ENCODE assay signal across 10 cellular contexts in the genomic region with DNA sequence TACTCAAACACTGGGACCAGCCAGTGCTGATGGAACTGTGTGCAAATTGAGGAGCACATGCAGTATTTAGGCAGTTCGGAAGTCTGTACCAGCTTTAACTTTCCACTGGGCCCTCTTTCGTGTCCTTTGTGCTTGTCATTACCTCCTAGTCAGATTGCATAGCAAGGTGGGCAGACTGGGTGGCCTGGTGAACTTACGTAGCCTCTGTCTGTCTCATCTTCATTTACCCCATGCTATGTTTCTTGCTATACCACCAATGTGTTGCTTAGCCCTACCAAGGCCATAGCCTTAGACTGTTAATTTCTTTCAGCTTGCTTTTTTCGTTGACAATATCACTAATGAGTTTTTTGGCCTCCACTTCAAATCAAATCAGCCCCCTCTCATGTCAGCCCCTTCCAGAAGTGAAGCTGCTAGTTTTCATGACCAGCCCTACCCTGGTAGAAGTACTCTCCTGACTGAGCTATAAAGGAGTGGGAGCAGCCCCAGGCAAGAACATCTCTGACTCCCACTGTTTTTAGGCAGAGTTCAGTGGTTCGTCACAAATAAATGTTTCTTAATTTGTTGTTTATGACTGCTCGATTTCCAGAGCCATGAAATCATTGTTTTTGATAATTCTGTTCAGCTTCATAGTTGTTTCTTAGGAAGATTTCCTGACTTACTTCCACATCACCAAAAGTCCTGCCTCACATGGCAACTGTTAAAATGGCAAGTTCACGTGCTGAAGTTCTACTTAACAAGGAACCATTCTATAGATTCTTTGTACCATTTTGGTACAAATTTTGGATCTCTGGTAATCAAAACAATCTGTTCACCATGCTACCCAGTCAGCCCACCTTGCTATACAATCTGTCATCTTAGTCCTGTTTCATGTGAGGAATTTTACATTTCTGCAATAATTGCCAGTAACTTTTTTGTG. TPM values are rescaled to one million over a fixed set of nuclear protein-coding genes. Genes with fewer than 3 reads are reported as not detected.
DNase-seq lines count a peak whose midpoint lies in the region; ATAC-seq lines count a peak whose summit lies in the region.
"Had no signal": no experiment of that assay in that cellular context is flagged by ENCODE, and none has a peak within 500 bp of the region (broad histone marks: within the 10 kb centered on the region; RNA-seq: fewer than 3 reads in every experiment).

No MANE protein-coding gene starts in this region.

- peaks cover 2% of the 10 kb centered on the region for H3K9me3 Mint-ChIP-seq in activated CD8-positive, alpha-beta memory T cell treated with anti-CD3 and anti-CD28 coated beads, Interleukin-2, amount 10 ng/mL, durations not matched to agents 7 days and 5 days (ENCODE audit: low read depth)

- peaks cover 54% of the 10 kb centered on the region for H3K4me1 Mint-ChIP-seq in activated CD8-positive, alpha-beta memory T cell treated with anti-CD3 and anti-CD28 coated beads, Interleukin-2, amount 10 ng/mL, durations not matched to agents 7 days and 5 days

- CTCF ChIA-PET in activated CD8-positive, alpha-beta memory T cell treated with anti-CD3 and anti-CD28 coated beads, Interleukin-2, amount 10 ng/mL, durations not matched to agents 7 days and 5 days (lab: Charles Lee): interaction anchor here (0.6 to 2.7 kb wide), 6 partner anchors 11 to 992 kb away, joined by 3 to 18 read pairs (median 4); a partner anchor contains a TSS

- no peaks in the 10 kb centered on the region for H3K36me3 ChIP-seq in endocrine pancreas (ENCODE audit: control insufficient read depth, insufficient read depth, low read length)
- H3K36me3 ChIP-seq: uterus had no signal

- no peak for DNase-seq in activated CD8-positive, alpha-beta memory T cell treated with anti-CD3 and anti-CD28 coated beads, Interleukin-2, amount 10 ng/mL, durations not matched to agents 7 days and 5 days
- DNase-seq in activated CD8-positive, alpha-beta memory T cell treated with anti-CD3 and anti-CD28 coated beads for 24 hours: no peak
- DNase-seq in OCI-M1 (lab: John Stamatoyannopoulos, UW) (peak; percentile 71), skeletal muscle cell (ENCODE audit: low read depth) (no peak), left colon (no peak)
- DNase-seq: NCI-H226, uterus had no signal

- H3K9ac ChIP-seq in endocrine pancreas (ENCODE audit: control insufficient read depth, insufficient read depth, low read length): peak overlapping the region; percentile 13

- H3K4me3 ChIP-seq in endocrine pancreas (ENCODE audit: control insufficient read depth, insufficient read depth, low read length): peak overlapping the region; percentile 99
- H3K4me3 ChIP-seq in skeletal muscle cell (ENCODE audit: low read depth, low read length): peak overlapping the region; percentile 35
- H3K4me3 ChIP-seq: uterus had no signal

- H3K27me3 Mint-ChIP-seq in activated CD8-positive, alpha-beta memory T cell treated with anti-CD3 and anti-CD28 coated beads, Interleukin-2, amount 10 ng/mL, durations not matched to agents 7 days and 5 days: no peaks in the 10 kb centered on the region

- H3K27ac Mint-ChIP-seq in activated CD8-positive, alpha-beta memory T cell treated with anti-CD3 and anti-CD28 coated beads, Interleukin-2, amount 10 ng/mL, durations not matched to agents 7 days and 5 days: peak overlapping the region; percentile 66

- H3K27me3 ChIP-seq in endocrine pancreas (ENCODE audit: control insufficient read depth, insufficient read depth, low read length): no peaks in the 10 kb centered on the region
- H3K27me3 ChIP-seq: uterus had no signal

- peak; percentile 24 for ATAC-seq in activated CD8-positive, alpha-beta memory T cell treated with anti-CD3 and anti-CD28 coated beads, Interleukin-2, amount 10 ng/mL, durations not matched to agents 7 days and 5 days
- no peak for ATAC-seq in left colon
- no peak for ATAC-seq in HG03354 (IDR thresholded peaks at IDR 0.05; ENCODE audit: poor library complexity, severe bottlenecking, unreplicated experiment)
- no peak for ATAC-seq in GM21786 (IDR thresholded peaks at IDR 0.05; ENCODE audit: unreplicated experiment)

- H3K36me3 Mint-ChIP-seq in activated CD8-positive, alpha-beta memory T cell treated with anti-CD3 and anti-CD28 coated beads, Interleukin-2, amount 10 ng/mL, durations not matched to agents 7 days and 5 days: peaks cover 20% of the 10 kb centered on the region

- peak overlapping the region; percentile 72 for H3K4me3 Mint-ChIP-seq in activated CD8-positive, alpha-beta memory T cell treated with anti-CD3 and anti-CD28 coated beads, Interleukin-2, amount 10 ng/mL, durations not matched to agents 7 days and 5 days

- H3K9me3 ChIP-seq in endocrine pancreas (ENCODE audit: control insufficient read depth, low read length): no peaks in the 10 kb centered on the region
- H3K9me3 ChIP-seq: uterus had no signal

- H3K4me1 ChIP-seq in endocrine pancreas (ENCODE audit: control insufficient read depth, insufficient read depth, low read length): peaks cover 25% of the 10 kb centered on the region
- H3K4me1 ChIP-seq: uterus had no signal

- intact Hi-C loops in left colon (cut with DNase I, micrococcal nuclease): no loop called here

RNA-seq across cellular contexts. Expression of a gene that starts 19.3 kb away (rescaled TPM):
- 10 to 100 TPM; 68.8 to 69.1 TPM for total RNA-seq in activated CD8-positive, alpha-beta memory T cell treated with anti-CD3 and anti-CD28 coated beads, Interleukin-2, amount 10 ng/mL, durations not matched to agents 7 days and 5 days
- 100 to 1,000 TPM; 113 to 127 TPM for total RNA-seq in left colon
